Comparison of ENCODE assay signal across 11 cellular contexts in genomic region chr11:67024410-67024809, GRCh38.
DNase-seq lines count a peak whose midpoint lies in the region; ATAC-seq and TF ChIP-seq lines count a peak whose summit lies in the region.
"Had no signal": no experiment of that assay in that cellular context is flagged by ENCODE, and none has a peak within 500 bp of the region (broad histone marks: within the 10 kb centered on the region; RNA-seq: fewer than 3 reads in every experiment).

No MANE protein-coding gene starts in this region.

- peak; percentile 88 for DNase-seq in DND-41
- DNase-seq in SK-N-MC (ENCODE audit: low read depth, low spot score): no peak
- DNase-seq in activated T-helper 1 cell treated with anti-CD3 and anti-CD28 coated beads, Interleukin-2, amount 50 U/mL, for 16 hours (ENCODE audit: low read depth in 1 of 2, low spot score in 1 of 2): peak; percentile 8 to 11
- no peak for DNase-seq in germinal center (ENCODE audit: low spot score)
- no peak for DNase-seq in tibial artery
- no peak for DNase-seq in GM03348 (ENCODE audit: low spot score)
- DNase-seq: DMS79, NCI-H2171 treated with DMSO at 0.1 percent for 48 hours had no signal

- peak; percentile 96 for ATAC-seq in DND-41 (ENCODE audit: insufficient read depth, low read depth)
- ATAC-seq in HG03565 (IDR thresholded peaks at IDR 0.05; ENCODE audit: unreplicated experiment): no peak

- H3K9me3 ChIP-seq in DND-41 (ENCODE audit: insufficient read depth, low read length, severe bottlenecking) (no peaks in the 10 kb centered on the region), SK-N-MC (ENCODE audit: low read depth, low read length) (no peaks in the 10 kb centered on the region), parathyroid adenoma (ENCODE audit: control insufficient read depth, low read length) (no peaks in the 10 kb centered on the region), tibial artery (no peaks in the 10 kb centered on the region)

- peaks cover 14% of the 10 kb centered on the region for H4K20me1 ChIP-seq in DND-41 (ENCODE audit: insufficient read depth, low read length)

- H3K9ac ChIP-seq in DND-41 (ENCODE audit: low read depth, low read length) (no peak overlapping the region), SK-N-MC (ENCODE audit: insufficient read length) (no peak overlapping the region), parathyroid adenoma (peak overlapping the region; percentile 11)

- H3K27ac ChIP-seq in DND-41 (ENCODE audit: low read length): no peak overlapping the region
- H3K27ac ChIP-seq in SK-N-MC: no peak overlapping the region
- peak overlapping the region; percentile 96 for H3K27ac ChIP-seq in parathyroid adenoma
- no peak overlapping the region for H3K27ac ChIP-seq in tibial artery
- H3K27ac ChIP-seq: cardiac muscle cell had no signal

- intact Hi-C loops in tibial artery (cut with DNase I; ENCODE audit: low total_unique reads): no loop called here

- no peak overlapping the region for H2AFZ ChIP-seq in DND-41 (ENCODE audit: low read depth, low read length)
- H2AFZ ChIP-seq in parathyroid adenoma: no peak overlapping the region

- TF ChIP-seq CTCF in DND-41 (IDR thresholded peaks at IDR 0.05; ENCODE audit: borderline replicate concordance, extremely low read depth, low read length, poor library complexity, severe bottlenecking) (no peak), parathyroid adenoma (IDR thresholded peaks at IDR 0.05) (no peak), tibial artery (IDR thresholded peaks at IDR 0.05) (no peak)

- peaks cover 17% of the 10 kb centered on the region for H3K4me1 ChIP-seq in DND-41 (ENCODE audit: insufficient read depth, low read length)
- H3K4me1 ChIP-seq in parathyroid adenoma: peaks cover 28% of the 10 kb centered on the region
- peaks cover 0 to 46% (median 17%) of the 10 kb centered on the region in 4 donors for H3K4me1 ChIP-seq in tibial artery

- H3K27me3 ChIP-seq in DND-41 (ENCODE audit: insufficient read depth, low read length, poor library complexity): peaks cover 10% of the 10 kb centered on the region
- H3K27me3 ChIP-seq in parathyroid adenoma (ENCODE audit: control insufficient read depth, insufficient read depth, low read length): no peaks in the 10 kb centered on the region
- H3K27me3 ChIP-seq in tibial artery: peaks cover 0 to 4% of the 10 kb centered on the region in 2 donors

- H3K36me3 ChIP-seq in DND-41 (ENCODE audit: insufficient read depth, low read length) (no peaks in the 10 kb centered on the region), SK-N-MC (ENCODE audit: insufficient read depth, low read length) (no peaks in the 10 kb centered on the region), parathyroid adenoma (ENCODE audit: control insufficient read depth, insufficient read depth, low read length) (no peaks in the 10 kb centered on the region), tibial artery (no peaks in the 10 kb centered on the region)
- H3K36me3 ChIP-seq: cardiac muscle cell had no signal

- H3K79me2 ChIP-seq in DND-41 (ENCODE audit: insufficient read depth, low read length): no peaks in the 10 kb centered on the region
- H3K79me2 ChIP-seq in parathyroid adenoma: peaks cover 13% of the 10 kb centered on the region

- H3K4me3 ChIP-seq in DND-41 (ENCODE audit: low read depth in 1 of 2, low read length in 2 of 2) (no peak overlapping the region), SK-N-MC (peak overlapping the region; percentile 29; the same call in 1 of the 2 replicates), parathyroid adenoma (ENCODE audit: low read depth, low read length) (peak overlapping the region; percentile 71), tibial artery (no peak overlapping the region)

- H3K4me2 ChIP-seq in DND-41 (ENCODE audit: insufficient read depth, low read length) (no peak overlapping the region), parathyroid adenoma (ENCODE audit: low read length) (peak overlapping the region; percentile 87)

Comparison
In these comparisons a context has a peak if more than half of its experiments do, and no peak if none do; other contexts are left out.
1. DNase-seq: peak in DND-41 (single experiment) and activated T-helper 1 cell treated with anti-CD3 and anti-CD28 coated beads, Interleukin-2, amount 50 U/mL, for 16 hours (2 of 2); none in SK-N-MC (single experiment), germinal center (single experiment), tibial artery (0 of 2) and GM03348 (single experiment).
2. H3K4me3 ChIP-seq: peak in SK-N-MC (single experiment) and parathyroid adenoma (single experiment); none in DND-41 (0 of 2) and tibial artery (0 of 2).